Comparison of ENCODE assay signal across 1 cellular context in genomic region chrX:9522756-9523155, GRCh38.
TF ChIP-seq lines count a peak whose summit lies in the region.

No MANE protein-coding gene starts in this region.

TF ChIP-seq in WTC11, 78 proteins besides CTCF, POLR2A, EP300 and RAD21 (continued from another document):
- TF ChIP-seq PRDM15 (CRISPR knock-in tag; IDR thresholded peaks at IDR 0.05) (no peak), SP1 (CRISPR knock-in tag; conservative IDR thresholded peaks at IDR 0.05) (no peak), E2F1 (CRISPR knock-in tag; IDR thresholded peaks at IDR 0.05) (no peak), SMAD4 (CRISPR knock-in tag; IDR thresholded peaks at IDR 0.05) (no peak), ATF1 (CRISPR knock-in tag; IDR thresholded peaks at IDR 0.05) (no peak), FOXK1 (CRISPR knock-in tag; IDR thresholded peaks at IDR 0.05) (no peak)
